9 cellular contexts compared by ENCODE assay signal in genomic region chr11:109775686-109776085, GRCh38.
"Had no signal": no experiment of that assay in that cellular context is flagged by ENCODE, and none has a peak within 500 bp of the region (broad histone marks: within the 10 kb centered on the region; RNA-seq: fewer than 3 reads in every experiment).

No MANE protein-coding gene starts in this region.

- H3K27ac Mint-ChIP-seq: HFFc6, IgD-negative memory B cell had no signal

- DNase-seq: GOT3, H7, HFFc6, KG1 had no signal

- H3K4me3 ChIP-seq: HAP-1 had no signal

- H3K4me1 Mint-ChIP-seq: IgD-negative memory B cell had no signal

- H3K9me3 ChIP-seq: HAP-1 had no signal

- H3K27ac ChIP-seq: HL-60 had no signal

- H3K4me1 ChIP-seq: HAP-1 had no signal

- H3K4me3 Mint-ChIP-seq: HFFc6, IgD-negative memory B cell had no signal

- H3K36me3 ChIP-seq: HAP-1 had no signal

- H3K36me3 Mint-ChIP-seq: IgD-negative memory B cell had no signal

- H3K9me3 Mint-ChIP-seq: IgD-negative memory B cell had no signal

- ATAC-seq: HCT116, HepG2 had no signal
